ENCODE assay signal across 17 cellular contexts in genomic region chr20:47810686-47811347, GRCh38.
"Had no signal": no experiment of that assay in that cellular context is flagged by ENCODE, and none has a peak within 500 bp of the region (broad histone marks: within the 10 kb centered on the region; RNA-seq: fewer than 3 reads in every experiment).

No MANE protein-coding gene starts in this region.

- H3K9me3 Mint-ChIP-seq: activated CD4-positive, alpha-beta T cell treated with anti-CD3 and anti-CD28 coated beads, Interleukin-2, amount 10 ng/mL, durations not matched to agents 7 days and 5 days; activated T-helper 1 cell treated with anti-CD3 and anti-CD28 coated beads, Interleukin-12 subunit alpha, Interleukin-12 subunit beta, Interleukin-2, Interleukin-4 antibody, amounts not matched to agents 30 ng/mL and 10 ng/mL and 1 ng/mL, durations not matched to agents 14 hours and 24 hours and 36 hours had no signal

- H3K36me3 Mint-ChIP-seq: activated CD8-positive, alpha-beta memory T cell treated with anti-CD3 and anti-CD28 coated beads, Interleukin-2, amount 10 ng/mL, durations not matched to agents 7 days and 5 days had no signal

- FAIRE-seq: astrocyte had no signal

- H3K4me3 Mint-ChIP-seq: activated CD4-positive, alpha-beta T cell treated with anti-CD3 and anti-CD28 coated beads, Interleukin-2, amount 10 ng/mL, durations not matched to agents 7 days and 5 days; activated CD8-positive, alpha-beta memory T cell treated with anti-CD3 and anti-CD28 coated beads, Interleukin-2, amount 10 ng/mL, durations not matched to agents 7 days and 5 days; activated CD8-positive, alpha-beta T cell treated with anti-CD3 and anti-CD28 coated beads for 36 hours; activated T-helper 1 cell treated with anti-CD3 and anti-CD28 coated beads, Interleukin-12 subunit alpha, Interleukin-12 subunit beta, Interleukin-2, Interleukin-4 antibody, amounts not matched to agents 30 ng/mL and 10 ng/mL and 1 ng/mL, durations not matched to agents 14 hours and 24 hours and 36 hours; endodermal cell; nephron progenitor cell; stimulated activated naive CD8-positive, alpha-beta T cell treated with anti-CD3 and anti-CD28 coated beads, Interleukin-15, amount 100 ng/mL, for 72 hours had no signal

- H3K27ac Mint-ChIP-seq: activated CD4-positive, alpha-beta T cell treated with anti-CD3 and anti-CD28 coated beads, Interleukin-2, amount 10 ng/mL, durations not matched to agents 7 days and 5 days; activated CD8-positive, alpha-beta memory T cell treated with anti-CD3 and anti-CD28 coated beads, Interleukin-2, amount 10 ng/mL, durations not matched to agents 7 days and 5 days; activated CD8-positive, alpha-beta T cell treated with anti-CD3 and anti-CD28 coated beads for 36 hours; activated naive CD4-positive, alpha-beta T cell treated with anti-CD3 and anti-CD28 coated beads, Interleukin-2, amount 50 U/mL, for 72 hours; activated T-helper 1 cell treated with anti-CD3 and anti-CD28 coated beads, Interleukin-12 subunit alpha, Interleukin-12 subunit beta, Interleukin-2, Interleukin-4 antibody, amounts not matched to agents 30 ng/mL and 10 ng/mL and 1 ng/mL, durations not matched to agents 14 hours and 24 hours and 36 hours; endodermal cell; nephron progenitor cell; stimulated activated naive CD8-positive, alpha-beta T cell treated with anti-CD3 and anti-CD28 coated beads, Interleukin-15, amount 100 ng/mL, for 72 hours had no signal

- ATAC-seq: activated CD8-positive, alpha-beta memory T cell treated with anti-CD3 and anti-CD28 coated beads, Interleukin-2, amount 10 ng/mL, durations not matched to agents 7 days and 5 days; activated CD8-positive, alpha-beta T cell treated with anti-CD3 and anti-CD28 coated beads for 36 hours; activated naive CD4-positive, alpha-beta T cell treated with anti-CD3 and anti-CD28 coated beads, Interleukin-2, amount 50 U/mL, for 72 hours; gastroesophageal sphincter; mucosa of descending colon; stimulated activated naive CD8-positive, alpha-beta T cell treated with anti-CD3 and anti-CD28 coated beads, Interleukin-15, amount 100 ng/mL, for 72 hours had no signal

- DNase-seq: activated CD4-positive, alpha-beta T cell treated with anti-CD3 and anti-CD28 coated beads, Interleukin-2, amount 10 ng/mL, durations not matched to agents 7 days and 5 days; activated CD4-positive, CD25-positive, alpha-beta regulatory T cell treated with anti-CD3 and anti-CD28 coated beads, Interleukin-2, amount 50 U/mL, for 72 hours; activated CD8-positive, alpha-beta memory T cell treated with anti-CD3 and anti-CD28 coated beads, Interleukin-2, amount 10 ng/mL, durations not matched to agents 7 days and 5 days; activated CD8-positive, alpha-beta T cell treated with anti-CD3 and anti-CD28 coated beads for 36 hours; endodermal cell; esophagus squamous epithelium; mesenchymal stem cell; mucosa of descending colon; nephron progenitor cell; stimulated activated CD4-positive, alpha-beta T cell treated with anti-CD3 and anti-CD28 coated beads, Interleukin-12 subunit alpha, Interleukin-12 subunit beta, amount 100 ng/mL, for 4 hours; stimulated activated CD4-positive, alpha-beta T cell treated with anti-CD3 and anti-CD28 coated beads, Interleukin-4, amount 100 ng/mL, for 4 hours; stimulated activated naive CD8-positive, alpha-beta T cell treated with anti-CD3 and anti-CD28 coated beads, Interleukin-15, amount 100 ng/mL, for 72 hours; T-helper 2 cell had no signal

- H3K4me1 Mint-ChIP-seq: activated CD4-positive, alpha-beta T cell treated with anti-CD3 and anti-CD28 coated beads, Interleukin-2, amount 10 ng/mL, durations not matched to agents 7 days and 5 days; activated CD8-positive, alpha-beta memory T cell treated with anti-CD3 and anti-CD28 coated beads, Interleukin-2, amount 10 ng/mL, durations not matched to agents 7 days and 5 days; stimulated activated naive CD8-positive, alpha-beta T cell treated with anti-CD3 and anti-CD28 coated beads, Interleukin-15, amount 100 ng/mL, for 72 hours had no signal
